Comparison of ENCODE assay signal across 8 cellular contexts in genomic region chr17:73203788-73204479, GRCh38. TPM values are rescaled to one million over a fixed set of nuclear protein-coding genes. Genes with fewer than 3 reads are reported as not detected.
DNase-seq lines count a peak whose midpoint lies in the region; ATAC-seq and TF ChIP-seq lines count a peak whose summit lies in the region.

No MANE protein-coding gene starts in this region.

- no peak for ATAC-seq in activated B cell treated with CpG ODN at 0.5 μM for 24 hours (ENCODE audit: low read depth)
- peak; percentile 78 for ATAC-seq in stimulated activated effector memory CD8-positive, alpha-beta T cell treated with anti-CD3 and anti-CD28 coated beads, Interleukin-12 subunit alpha, Interleukin-12 subunit beta, amount 100 ng/mL, for 72 hours

- H3K4me1 Mint-ChIP-seq in activated B cell treated with CpG ODN at 0.5 μM for 24 hours, result no peaks in the 10 kb centered on the region
- H3K4me1 Mint-ChIP-seq in stimulated activated effector memory CD8-positive, alpha-beta T cell treated with anti-CD3 and anti-CD28 coated beads, Interleukin-12 subunit alpha, Interleukin-12 subunit beta, amount 100 ng/mL, for 72 hours, result no peaks in the 10 kb centered on the region

- H3K4me3 Mint-ChIP-seq in activated B cell treated with CpG ODN at 0.5 μM for 24 hours, result no peak overlapping the region
- H3K4me3 Mint-ChIP-seq in stimulated activated effector memory CD8-positive, alpha-beta T cell treated with anti-CD3 and anti-CD28 coated beads, Interleukin-12 subunit alpha, Interleukin-12 subunit beta, amount 100 ng/mL, for 72 hours, result no peak overlapping the region

- no peaks in the 10 kb centered on the region for H3K27me3 Mint-ChIP-seq in activated B cell treated with CpG ODN at 0.5 μM for 24 hours

- CTCF ChIA-PET in activated B cell treated with CpG ODN at 0.5 μM for 24 hours (lab: Charles Lee), result no interaction called here

- H3K36me3 Mint-ChIP-seq in activated B cell treated with CpG ODN at 0.5 μM for 24 hours (ENCODE audit: low read depth), result peaks cover 95% of the 10 kb centered on the region
- H3K36me3 Mint-ChIP-seq in stimulated activated effector memory CD8-positive, alpha-beta T cell treated with anti-CD3 and anti-CD28 coated beads, Interleukin-12 subunit alpha, Interleukin-12 subunit beta, amount 100 ng/mL, for 72 hours, result peaks cover 100% of the 10 kb centered on the region

- POLR2A ChIA-PET in activated B cell treated with CpG ODN at 0.5 μM for 24 hours (lab: Charles Lee), result no interaction called here

- peak overlapping the region; percentile 35 for H3K27ac Mint-ChIP-seq in activated B cell treated with CpG ODN at 0.5 μM for 24 hours
- H3K27ac Mint-ChIP-seq in stimulated activated effector memory CD8-positive, alpha-beta T cell treated with anti-CD3 and anti-CD28 coated beads, Interleukin-12 subunit alpha, Interleukin-12 subunit beta, amount 100 ng/mL, for 72 hours, result peak overlapping the region; percentile 87

- TF ChIP-seq CTCF in activated B cell treated with CpG ODN at 0.5 μM for 24 hours (IDR thresholded peaks at IDR 0.05), result no peak

- intact Hi-C loops in activated B cell treated with CpG ODN at 0.5 μM for 24 hours (cut with micrococcal nuclease), result no loop called here

- peak; percentile 43 for DNase-seq in activated T-cell treated with anti-CD3 and anti-CD28 coated beads, Interleukin-2, amount 50 U/mL, for 1 hour
- DNase-seq in activated T-cell treated with anti-CD3 and anti-CD28 coated beads for 4 hours, result no peak
- no peak for DNase-seq in activated B cell treated with CpG ODN at 0.5 μM for 24 hours
- DNase-seq in effector CD4-positive, alpha-beta T cell, result peak; percentile 12
- DNase-seq in stimulated activated effector memory CD8-positive, alpha-beta T cell treated with anti-CD3 and anti-CD28 coated beads, Interleukin-12 subunit alpha, Interleukin-12 subunit beta, amount 100 ng/mL, for 72 hours (ENCODE audit: low spot score in 2 of 2), result no peak
- no peak for DNase-seq in T1000 (lab: John Stamatoyannopoulos, UW)
- no peak for DNase-seq in NCI-H1092 treated with DMSO at 0.1 percent for 48 hours (lab: John Stamatoyannopoulos, UW)
- no peak for DNase-seq in NCI-H1105 treated with DMSO at 0.1 percent for 48 hours (lab: John Stamatoyannopoulos, UW)

- H3K9me3 Mint-ChIP-seq in activated B cell treated with CpG ODN at 0.5 μM for 24 hours, result no peaks in the 10 kb centered on the region
- no peaks in the 10 kb centered on the region for H3K9me3 Mint-ChIP-seq in stimulated activated effector memory CD8-positive, alpha-beta T cell treated with anti-CD3 and anti-CD28 coated beads, Interleukin-12 subunit alpha, Interleukin-12 subunit beta, amount 100 ng/mL, for 72 hours

RNA-seq across cellular contexts. Expression of gene COG1, which starts 11.1 kb away (rescaled TPM):
- total RNA-seq in activated B cell treated with CpG ODN at 0.5 μM for 24 hours, result 35.7 and 42.2 TPM in 2 replicates

RNA-seq across cellular contexts. Expression of gene SSTR2, which starts 39.1 kb away (rescaled TPM):
- total RNA-seq in activated B cell treated with CpG ODN at 0.5 μM for 24 hours, result 0.32 and 0.89 TPM in 2 replicates

RNA-seq across cellular contexts. Expression of gene CPSF4L, which starts 57.7 kb away (rescaled TPM):
- total RNA-seq in activated B cell treated with CpG ODN at 0.5 μM for 24 hours, result not detected in 2 replicates

Comparison
In these comparisons a context has a peak if more than half of its experiments do, and no peak if none do; other contexts are left out.
1. DNase-seq: peak in activated T-cell treated with anti-CD3 and anti-CD28 coated beads, Interleukin-2, amount 50 U/mL, for 1 hour (single experiment) and effector CD4-positive, alpha-beta T cell (single experiment); none in activated T-cell treated with anti-CD3 and anti-CD28 coated beads for 4 hours (single experiment), activated B cell treated with CpG ODN at 0.5 μM for 24 hours (single experiment), stimulated activated effector memory CD8-positive, alpha-beta T cell treated with anti-CD3 and anti-CD28 coated beads, Interleukin-12 subunit alpha, Interleukin-12 subunit beta, amount 100 ng/mL, for 72 hours (0 of 2), T1000 (single experiment), NCI-H1092 treated with DMSO at 0.1 percent for 48 hours (single experiment) and NCI-H1105 treated with DMSO at 0.1 percent for 48 hours (single experiment).